In the genomic region with DNA sequence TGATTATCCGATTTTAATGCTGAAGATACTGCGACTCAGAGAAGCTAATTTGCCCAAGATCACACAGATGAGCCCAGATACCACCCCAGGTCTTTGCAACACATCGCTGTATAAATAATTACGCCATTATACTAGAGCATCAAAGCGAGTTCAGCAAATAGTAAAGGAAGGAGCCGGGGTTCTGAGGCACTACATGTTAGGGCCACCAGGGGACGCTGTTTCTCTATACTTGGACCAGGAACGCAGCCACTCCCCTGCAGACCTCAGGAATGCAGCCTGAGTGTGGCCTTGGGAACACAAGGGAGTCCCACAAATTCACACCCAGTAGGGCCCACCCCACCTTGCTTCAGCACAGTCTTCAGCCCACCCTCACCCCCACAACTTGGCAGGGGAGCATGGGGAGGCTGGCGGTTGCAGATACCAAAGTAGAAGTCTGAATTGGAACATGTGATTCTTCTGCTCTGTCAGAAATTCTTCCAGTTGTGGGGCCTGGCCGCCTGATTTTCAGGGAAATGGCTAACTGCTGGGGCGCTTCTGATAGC, we compare ENCODE assay signal across 8 cellular contexts. TPM values are rescaled to one million over a fixed set of nuclear protein-coding genes. Genes with fewer than 3 reads are reported as not detected.
DNase-seq lines count a peak whose midpoint lies in the region; ATAC-seq and TF ChIP-seq lines count a peak whose summit lies in the region.

No MANE protein-coding gene starts in this region.

- no peak overlapping the region; the same call in 1 of the 2 replicates for H3K4me3 ChIP-seq in GM06990 (replicated peaks; ENCODE audit: low read depth, low read length)
- no peak overlapping the region for H3K4me3 ChIP-seq in mesodermal cell (ENCODE audit: extremely low read depth, insufficient read depth, low read length, poor library complexity, severe bottlenecking)

- no peaks in the 10 kb centered on the region for H3K36me3 ChIP-seq in GM06990 (ENCODE audit: control insufficient read depth, insufficient read depth, low read length)
- H3K36me3 ChIP-seq in mesodermal cell (ENCODE audit: control insufficient read depth, insufficient read depth, low read length), result no peaks in the 10 kb centered on the region

- H3K9me3 Mint-ChIP-seq in activated CD8-positive, alpha-beta T cell treated with anti-CD3 and anti-CD28 coated beads, Interleukin-2, amount 10 ng/mL, durations not matched to agents 7 days and 5 days (ENCODE audit: insufficient read depth), result no peaks in the 10 kb centered on the region
- no peaks in the 10 kb centered on the region for H3K9me3 Mint-ChIP-seq in effector memory CD8-positive, alpha-beta T cell

- TF ChIP-seq CTCF in GM06990 (IDR thresholded peaks at IDR 0.05; ENCODE audit: insufficient read depth, low read length, poor library complexity, severe bottlenecking), result peak; percentile 100

- H3K9me3 ChIP-seq in mesodermal cell (ENCODE audit: control insufficient read depth, low read length), result no peaks in the 10 kb centered on the region

- H3K4me1 ChIP-seq in mesodermal cell (ENCODE audit: control insufficient read depth, insufficient read depth, low read length, poor library complexity, severe bottlenecking), result peaks cover 34% of the 10 kb centered on the region

- no peaks in the 10 kb centered on the region for H3K36me3 Mint-ChIP-seq in activated CD8-positive, alpha-beta T cell treated with anti-CD3 and anti-CD28 coated beads, Interleukin-2, amount 10 ng/mL, durations not matched to agents 7 days and 5 days (ENCODE audit: low read depth)
- peaks cover 3% of the 10 kb centered on the region for H3K36me3 Mint-ChIP-seq in effector memory CD8-positive, alpha-beta T cell (ENCODE audit: insufficient read depth)

- POLR2A ChIA-PET in activated CD8-positive, alpha-beta T cell treated with anti-CD3 and anti-CD28 coated beads, Interleukin-2, amount 10 ng/mL, durations not matched to agents 7 days and 5 days (lab: Charles Lee), result no interaction called here

- DNase-seq in GM06990 (ENCODE audit: extremely low read depth, insufficient read length) (peak; percentile 29), NCI-H748 treated with DMSO at 0.1 percent for 48 hours (lab: John Stamatoyannopoulos, UW) (peak; percentile 70)
- DNase-seq in activated CD8-positive, alpha-beta T cell treated with anti-CD3 and anti-CD28 coated beads, Interleukin-2, amount 10 ng/mL, durations not matched to agents 7 days and 5 days, result peak; percentile 79
- DNase-seq in effector memory CD8-positive, alpha-beta T cell, result peak; percentile 68 to 76 (median 69)
- DNase-seq in stimulated activated CD8-positive, alpha-beta memory T cell treated with anti-CD3 and anti-CD28 coated beads, Interleukin-15, amount 100 ng/mL, for 1 hour (ENCODE audit: low read depth), result peak; percentile 58

- ATAC-seq in HG03280 (IDR thresholded peaks at IDR 0.05; ENCODE audit: unreplicated experiment) (peak; percentile 77), GM18517 (IDR thresholded peaks at IDR 0.05; ENCODE audit: unreplicated experiment) (no peak)
- ATAC-seq in activated CD8-positive, alpha-beta T cell treated with anti-CD3 and anti-CD28 coated beads, Interleukin-2, amount 10 ng/mL, durations not matched to agents 7 days and 5 days, result peak; percentile 87
- ATAC-seq in effector memory CD8-positive, alpha-beta T cell (replicated peaks), result peak; percentile 73

- CTCF ChIA-PET in activated CD8-positive, alpha-beta T cell treated with anti-CD3 and anti-CD28 coated beads, Interleukin-2, amount 10 ng/mL, durations not matched to agents 7 days and 5 days (lab: Charles Lee), result interaction anchor here (0.8 to 6.0 kb wide), 26 partner anchors 9 to 292 kb away, joined by 3 to 48 read pairs (median 4); a partner anchor contains a TSS

- H3K4me1 Mint-ChIP-seq in activated CD8-positive, alpha-beta T cell treated with anti-CD3 and anti-CD28 coated beads, Interleukin-2, amount 10 ng/mL, durations not matched to agents 7 days and 5 days (ENCODE audit: low read depth), result peaks cover 3% of the 10 kb centered on the region
- peaks cover 5 to 9% of the 10 kb centered on the region in 2 donors for H3K4me1 Mint-ChIP-seq in effector memory CD8-positive, alpha-beta T cell (ENCODE audit: low read depth in 2 of 2)

- H3K4me3 Mint-ChIP-seq in activated CD8-positive, alpha-beta T cell treated with anti-CD3 and anti-CD28 coated beads, Interleukin-2, amount 10 ng/mL, durations not matched to agents 7 days and 5 days, result peak overlapping the region; percentile 16
- H3K4me3 Mint-ChIP-seq in effector memory CD8-positive, alpha-beta T cell, result peak overlapping the region; percentile 7 to 31

- H3K27ac ChIP-seq in mesodermal cell (ENCODE audit: low read depth, low read length, severe bottlenecking), result peak overlapping the region; percentile 76

- peaks cover 55% of the 10 kb centered on the region for H3K27me3 Mint-ChIP-seq in activated CD8-positive, alpha-beta T cell treated with anti-CD3 and anti-CD28 coated beads, Interleukin-2, amount 10 ng/mL, durations not matched to agents 7 days and 5 days (ENCODE audit: low read depth)
- peaks cover 37 to 53% of the 10 kb centered on the region in 2 donors for H3K27me3 Mint-ChIP-seq in effector memory CD8-positive, alpha-beta T cell

- no peak overlapping the region for H3K27ac Mint-ChIP-seq in activated CD8-positive, alpha-beta T cell treated with anti-CD3 and anti-CD28 coated beads, Interleukin-2, amount 10 ng/mL, durations not matched to agents 7 days and 5 days
- no peak overlapping the region for H3K27ac Mint-ChIP-seq in effector memory CD8-positive, alpha-beta T cell

- no peaks in the 10 kb centered on the region; the same call in 1 of the 2 replicates for H3K27me3 ChIP-seq in GM06990 (replicated peaks; ENCODE audit: control insufficient read depth, insufficient read depth, low read length)

- 12 to 22% methylated on average over 8 to 9 of the region's 11 CpGs for WGBS in mesodermal cell (ENCODE audit: insufficient coverage in 2 of 2), 2 experiments

RNA-seq across cellular contexts. Expression of a gene that starts 57.8 kb away (rescaled TPM):
- total RNA-seq in activated CD8-positive, alpha-beta T cell treated with anti-CD3 and anti-CD28 coated beads, Interleukin-2, amount 10 ng/mL, durations not matched to agents 7 days and 5 days, result 1 to 10 TPM; 6.9 to 9.4 TPM
- 56.1 TPM for polyA plus RNA-seq in mesodermal cell (2013, experiment 1 of 2)
- 60.1 TPM for polyA plus RNA-seq in mesodermal cell (2013, experiment 2 of 2)

Comparison
In these comparisons a context has a peak if more than half of its experiments do, and no peak if none do; other contexts are left out.
1. DNase-seq: peak in every context shown above with its lines; median percentile 79 in activated CD8-positive, alpha-beta T cell treated with anti-CD3 and anti-CD28 coated beads, Interleukin-2, amount 10 ng/mL, durations not matched to agents 7 days and 5 days; 70 in NCI-H748 treated with DMSO at 0.1 percent for 48 hours; 69 in effector memory CD8-positive, alpha-beta T cell; 58 in stimulated activated CD8-positive, alpha-beta memory T cell treated with anti-CD3 and anti-CD28 coated beads, Interleukin-15, amount 100 ng/mL, for 1 hour; 29 in GM06990.